In the genomic region with DNA sequence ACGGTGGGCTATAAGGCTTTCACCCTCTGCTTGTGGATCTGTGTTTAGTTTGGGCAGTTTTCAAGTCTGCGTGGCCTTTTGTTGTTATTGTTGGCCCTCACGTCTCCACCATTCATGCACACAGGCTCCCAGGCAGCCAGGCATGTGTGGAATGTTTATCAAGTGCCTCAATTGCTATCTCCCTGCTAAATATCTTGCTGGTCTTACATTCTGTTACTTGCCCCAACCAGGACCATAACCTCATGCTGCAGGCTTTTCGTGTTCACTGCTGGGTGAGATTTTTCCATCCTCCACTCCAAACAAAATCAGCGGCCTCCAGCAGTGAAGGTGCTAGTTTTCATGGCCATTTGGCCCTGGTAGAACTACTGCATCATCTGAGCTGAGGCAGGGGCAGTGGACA, we compare ENCODE assay signal across 15 cellular contexts.
DNase-seq lines count a peak whose midpoint lies in the region; ATAC-seq and TF ChIP-seq lines count a peak whose summit lies in the region.
"Had no signal": no experiment of that assay in that cellular context is flagged by ENCODE, and none has a peak within 500 bp of the region (broad histone marks: within the 10 kb centered on the region; RNA-seq: fewer than 3 reads in every experiment).

No MANE protein-coding gene starts in this region.

- CTCF ChIA-PET in Calu3 (lab: Charles Lee) (interaction anchor here (0.7 to 1.0 kb wide), 3 partner anchors 13 to 83 kb away, joined by 3 to 4 read pairs (median 4); no protein-coding TSS in a partner anchor), RWPE1 (lab: Yijun Ruan, JAX) (interaction anchor here (0.7 kb wide), 1 partner anchor 75 kb away, joined by 4 read pairs; no protein-coding TSS in a partner anchor)

- POLR2A ChIA-PET in RWPE1 (lab: Yijun Ruan, JAX; ENCODE audit: low non-redundant PET) = no interaction called here

- H3K36me3 Mint-ChIP-seq in Calu3 (ENCODE audit: insufficient read depth, unreplicated experiment) (peaks cover 10% of the 10 kb centered on the region), nephron progenitor cell (ENCODE audit: low read depth) (peaks cover 20% of the 10 kb centered on the region)
- H3K36me3 Mint-ChIP-seq: memory B cell had no signal

- peak; percentile 32 for DNase-seq in Calu3
- peak; percentile 63 for DNase-seq in amniotic epithelial cell (ENCODE audit: low read depth)
- peak; percentile 55 for DNase-seq in left cardiac atrium
- DNase-seq in nephron progenitor cell = no peak
- DNase-seq in NCI-H1694 (lab: John Stamatoyannopoulos, UW) = no peak
- DNase-seq in RWPE1 (ENCODE audit: low spot score) = no peak
- DNase-seq: activated CD4-positive, alpha-beta T cell treated with anti-CD3 and anti-CD28 coated beads for 48 hours; cortex of kidney; EL; foreskin keratinocyte; NCI-H1417; retina had no signal

- peak overlapping the region; percentile 23 for H3K4me3 Mint-ChIP-seq in Calu3 (ENCODE audit: low read depth, unreplicated experiment)
- no peak overlapping the region for H3K4me3 Mint-ChIP-seq in nephron progenitor cell
- H3K4me3 Mint-ChIP-seq: memory B cell had no signal

- peak; percentile 92 for ATAC-seq in left cardiac atrium
- no peak for ATAC-seq in GM18868 (IDR thresholded peaks at IDR 0.05; ENCODE audit: unreplicated experiment)
- ATAC-seq in HG03039 (IDR thresholded peaks at IDR 0.05; ENCODE audit: unreplicated experiment) = no peak
- ATAC-seq: foreskin keratinocyte had no signal

- peak overlapping the region; percentile 71 for H3K27ac Mint-ChIP-seq in Calu3 (ENCODE audit: unreplicated experiment)
- peak overlapping the region; percentile 97 for H3K27ac Mint-ChIP-seq in nephron progenitor cell
- H3K27ac Mint-ChIP-seq: memory B cell had no signal

- H3K4me1 Mint-ChIP-seq in Calu3 (ENCODE audit: low read depth, unreplicated experiment) (peaks cover 53% of the 10 kb centered on the region), nephron progenitor cell (peaks cover 22% of the 10 kb centered on the region)
- H3K4me1 Mint-ChIP-seq: memory B cell had no signal

- BruUV-seq in Calu3 (replicated peaks; lab: Mats Ljungman, UMichigan) = no TSS peak

- H3K27me3 Mint-ChIP-seq in Calu3 (ENCODE audit: unreplicated experiment) (no peaks in the 10 kb centered on the region), nephron progenitor cell (ENCODE audit: low read depth, poor library complexity) (no peaks in the 10 kb centered on the region)
- H3K27me3 Mint-ChIP-seq: memory B cell had no signal

- H3K9me3 Mint-ChIP-seq in Calu3 (ENCODE audit: low read depth, unreplicated experiment) (peaks cover 5% of the 10 kb centered on the region), nephron progenitor cell (peaks cover 27% of the 10 kb centered on the region)

- no peak overlapping the region for H3K27ac ChIP-seq in RWPE1
- H3K27ac ChIP-seq: foreskin keratinocyte had no signal

- TF ChIP-seq CTCF in Calu3 (IDR thresholded peaks at IDR 0.05; ENCODE audit: unreplicated experiment) (no peak), nephron progenitor cell (IDR thresholded peaks at IDR 0.05) (no peak), RWPE1 (conservative IDR thresholded peaks at IDR 0.05; ENCODE audit: low read depth) (no peak)

- intact Hi-C loops in Calu3 (cut with micrococcal nuclease; ENCODE audit: unreplicated experiment) (no loop called here), left cardiac atrium (cut with DNase I) (loop anchor here in 1 of 2 donors (5.0 kb wide), 1 partner anchor 123 kb away; a partner anchor contains a TSS)

Comparison
In these comparisons a context has a peak if more than half of its experiments do, and no peak if none do; other contexts are left out.
1. DNase-seq: peak in Calu3 (single experiment), amniotic epithelial cell (single experiment) and left cardiac atrium (single experiment); none in nephron progenitor cell (single experiment), NCI-H1694 (single experiment) and RWPE1 (single experiment).
2. ATAC-seq: peak in left cardiac atrium (2 of 2); none in GM18868 (single experiment) and HG03039 (single experiment).